Comparison of ENCODE assay signal across 27 cellular contexts in genomic region chr1:15960808-15961207, GRCh38. TPM values are rescaled to one million over a fixed set of nuclear protein-coding genes. Genes with fewer than 3 reads are reported as not detected.
"Had no signal": no experiment of that assay in that cellular context is flagged by ENCODE, and none has a peak within 500 bp of the region (broad histone marks: within the 10 kb centered on the region; RNA-seq: fewer than 3 reads in every experiment).

No MANE protein-coding gene starts in this region.

- DNase-seq: activated CD4-positive, CD25-positive, alpha-beta regulatory T cell treated with anti-CD3 and anti-CD28 coated beads, Interleukin-2, amount 50 U/mL, for 72 hours; activated CD8-positive, alpha-beta memory T cell treated with anti-CD3 and anti-CD28 coated beads, Interleukin-2, amount 50 U/mL, for 48 hours; activated naive CD4-positive, alpha-beta T cell; activated T-cell treated with anti-CD3 and anti-CD28 coated beads, Interleukin-2, amount 50 U/mL, for 72 hours; anterior cingulate cortex; erythroblast; foreskin fibroblast; heart right ventricle; left colon; mesenchymal stem cell; mucosa of descending colon; nephron progenitor cell; pancreas; psoas muscle; SK-N-SH; stimulated activated CD4-positive, alpha-beta T cell treated with anti-CD3 and anti-CD28 coated beads, Interleukin-1b, Interleukin-23, amount 100 ng/mL, for 48 hours; upper lobe of left lung had no signal

- ATAC-seq: activated T-cell treated with anti-CD3 and anti-CD28 coated beads, Interleukin-2, amount 50 U/mL, for 72 hours; heart right ventricle; left colon; mucosa of descending colon; pancreas; psoas muscle had no signal

- H3K27ac ChIP-seq: heart right ventricle, pancreas, psoas muscle, right atrium auricular region, upper lobe of left lung had no signal

- H3K9me3 Mint-ChIP-seq: activated T-cell treated with anti-CD3 and anti-CD28 coated beads, Interleukin-2, amount 50 U/mL, for 72 hours; brain; nephron progenitor cell had no signal

- H3K27me3 Mint-ChIP-seq: brain had no signal

- H3K27ac Mint-ChIP-seq: nephron progenitor cell had no signal

- H3K9me3 ChIP-seq: heart right ventricle, mucosa of descending colon, pancreas, psoas muscle, right atrium auricular region, SK-N-SH, thoracic aorta, upper lobe of left lung had no signal

- H3K4me3 Mint-ChIP-seq: nephron progenitor cell had no signal

RNA-seq across cellular contexts. Expression of gene SRARP, which starts 43.2 kb away (rescaled TPM):
- total RNA-seq: activated CD8-positive, alpha-beta memory T cell treated with anti-CD3 and anti-CD28 coated beads for 36 hours; activated T-cell treated with anti-CD3 and anti-CD28 coated beads, Interleukin-2, amount 50 U/mL, for 72 hours; cardiac septum; chondrocyte; fibroblast of lung; left colon; lower leg skin; mucosa of descending colon; pancreas; skeletal muscle tissue; T-helper 2 cell treated with Interferon-gamma antibody and Interleukin-4, amounts not matched to agents 100 ng/mL and 5 ng/mL, for 36 hours; thoracic aorta had no signal

RNA-seq across cellular contexts. Expression of gene HSPB7, which starts 57.0 kb away (rescaled TPM):
- total RNA-seq: activated CD8-positive, alpha-beta memory T cell treated with anti-CD3 and anti-CD28 coated beads for 36 hours; activated T-cell treated with anti-CD3 and anti-CD28 coated beads, Interleukin-2, amount 50 U/mL, for 72 hours; T-helper 2 cell treated with Interferon-gamma antibody and Interleukin-4, amounts not matched to agents 100 ng/mL and 5 ng/mL, for 36 hours had no signal
